9 cellular contexts compared by ENCODE assay signal in genomic region chr7:142478479-142479220, GRCh38.
DNase-seq lines count a peak whose midpoint lies in the region; ATAC-seq and TF ChIP-seq lines count a peak whose summit lies in the region.
"Had no signal": no experiment of that assay in that cellular context is flagged by ENCODE, and none has a peak within 500 bp of the region (broad histone marks: within the 10 kb centered on the region; RNA-seq: fewer than 3 reads in every experiment).

No MANE protein-coding gene starts in this region.

- no peaks in the 10 kb centered on the region for H3K36me3 Mint-ChIP-seq in glutamatergic neuron (ENCODE audit: unreplicated experiment)

- H3K27me3 Mint-ChIP-seq in glutamatergic neuron (ENCODE audit: unreplicated experiment) = peaks cover 3% of the 10 kb centered on the region

- H3K27ac ChIP-seq in 22Rv1 (no peak overlapping the region), VCaP (no peak overlapping the region)

- peak; percentile 78 for DNase-seq in EH (ENCODE audit: low read depth)
- no peak for DNase-seq in glutamatergic neuron
- peak; percentile 29 for DNase-seq in retina
- no peak for DNase-seq in hippocampal formation (lab: John Stamatoyannopoulos, UW)

- peak; percentile 47; the same call in 1 of the 2 replicates for TF ChIP-seq RAD21 in Ishikawa (IDR thresholded peaks at IDR 0.05; ENCODE audit: low read depth)

- peak; percentile 71 for ATAC-seq in GM21737 (IDR thresholded peaks at IDR 0.05; ENCODE audit: unreplicated experiment)

- H3K9me3 Mint-ChIP-seq in glutamatergic neuron (ENCODE audit: unreplicated experiment) = peaks cover 3% of the 10 kb centered on the region
- H3K9me3 Mint-ChIP-seq: IgD-negative memory B cell had no signal

- peaks cover 45% of the 10 kb centered on the region for H3K4me1 Mint-ChIP-seq in glutamatergic neuron (ENCODE audit: low read depth, unreplicated experiment)

- no peak for TF ChIP-seq EP300 in Ishikawa (IDR thresholded peaks at IDR 0.05; ENCODE audit: borderline replicate concordance)

- H3K27ac Mint-ChIP-seq in glutamatergic neuron (ENCODE audit: unreplicated experiment) = no peak overlapping the region
- H3K27ac Mint-ChIP-seq: IgD-negative memory B cell had no signal

- no peak overlapping the region for H3K4me3 Mint-ChIP-seq in glutamatergic neuron (ENCODE audit: unreplicated experiment)
- H3K4me3 Mint-ChIP-seq: IgD-negative memory B cell had no signal

- TF ChIP-seq CTCF in 22Rv1 (IDR thresholded peaks at IDR 0.05) (peak; percentile 91), VCaP (conservative IDR thresholded peaks at IDR 0.05) (peak; percentile 75), glutamatergic neuron (IDR thresholded peaks at IDR 0.05; ENCODE audit: partially characterized antibody, unreplicated experiment) (peak; percentile 81)

TF ChIP-seq in Ishikawa, 13 proteins besides CTCF, POLR2A, EP300 and RAD21:
- no peak for TF ChIP-seq YY1 (IDR thresholded peaks at IDR 0.05; ENCODE audit: low read depth)
- TF ChIP-seq TCF12 (IDR thresholded peaks at IDR 0.05; ENCODE audit: low read depth) = no peak
- TF ChIP-seq MAX (IDR thresholded peaks at IDR 0.05) = peak; percentile 41; the same call in 1 of the 2 replicates
- peak; percentile 43 for TF ChIP-seq TEAD4 (IDR thresholded peaks at IDR 0.05)
- no peak for TF ChIP-seq REST (IDR thresholded peaks at IDR 0.05; ENCODE audit: low read depth)
- no peak for TF ChIP-seq EGR1 (IDR thresholded peaks at IDR 0.05)

Comparison
In these comparisons a context has a peak if more than half of its experiments do, and no peak if none do; other contexts are left out.
1. DNase-seq: peak in EH (single experiment) and retina (single experiment); none in glutamatergic neuron (single experiment) and hippocampal formation (0 of 2).
2. Peak in every context shown above with its lines, with median percentiles within 50 percentile points of each other: CTCF ChIP-seq.